Comparison of ENCODE assay signal across 10 cellular contexts in the genomic region with DNA sequence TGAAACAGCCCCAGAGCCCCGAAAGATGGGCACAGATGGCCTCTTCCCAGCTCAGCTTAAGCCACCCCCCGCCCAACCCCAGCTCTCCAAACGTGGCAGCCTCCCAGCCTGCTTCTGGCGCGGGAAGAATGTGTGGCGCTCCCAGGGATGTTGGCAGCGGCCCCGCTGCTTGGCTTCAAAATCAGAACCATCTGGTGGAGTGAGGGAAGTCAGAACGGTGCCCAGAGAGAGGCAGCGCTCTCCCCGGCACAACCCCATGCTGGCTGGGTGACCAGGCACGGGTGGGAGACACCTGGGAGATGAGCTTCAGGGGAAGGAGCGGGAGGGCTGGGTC.
DNase-seq lines count a peak whose midpoint lies in the region; ATAC-seq, FAIRE-seq and TF ChIP-seq lines count a peak whose summit lies in the region.
"Had no signal": no experiment of that assay in that cellular context is flagged by ENCODE, and none has a peak within 500 bp of the region (broad histone marks: within the 10 kb centered on the region; RNA-seq: fewer than 3 reads in every experiment).

No MANE protein-coding gene starts in this region.

- no peak overlapping the region for H3K4me3 ChIP-seq in BE2C (ENCODE audit: low read depth, low read length)
- peak overlapping the region in 1 of 4 donors; percentile 15 for H3K4me3 ChIP-seq in pancreas
- H3K4me3 ChIP-seq in spleen = no peak overlapping the region

- no peaks in the 10 kb centered on the region for H3K4me1 Mint-ChIP-seq in endothelial cell (ENCODE audit: unreplicated experiment)

- no peaks in the 10 kb centered on the region for H3K9me3 Mint-ChIP-seq in endothelial cell (ENCODE audit: unreplicated experiment)

- H3K4me1 ChIP-seq in BE2C (no peaks in the 10 kb centered on the region), pancreas (peaks cover 10 to 15% (median 12%) of the 10 kb centered on the region in 3 donors), spleen (peaks cover 0 to 4% (median 0%) of the 10 kb centered on the region in 6 donors)

- peaks cover 8% of the 10 kb centered on the region for H3K36me3 Mint-ChIP-seq in endothelial cell (ENCODE audit: low read depth, unreplicated experiment)

- intact Hi-C loops in pancreas (cut with DNase I) (no loop called here), spleen (cut with DNase I; ENCODE audit: low total_unique reads) (no loop called here)

- WGBS in pancreas, 2 donors = 23 to 25% methylated on average over 13 of the region's 13 CpGs
- 72 to 85% (median 75%) methylated on average over 13 of the region's 13 CpGs for WGBS in spleen, 5 donors

- TF ChIP-seq CTCF in BE2C (IDR thresholded peaks at IDR 0.05; ENCODE audit: low read depth, low read length) (no peak), RWPE1 (conservative IDR thresholded peaks at IDR 0.05; ENCODE audit: low read depth) (no peak), pancreas (IDR thresholded peaks at IDR 0.05) (no peak), spleen (IDR thresholded peaks at IDR 0.05 in 8 of 11, conservative IDR thresholded peaks at IDR 0.05 in 3 of 11) (no peak), endothelial cell (IDR thresholded peaks at IDR 0.05; ENCODE audit: unreplicated experiment) (no peak)

- H3K27ac Mint-ChIP-seq in endothelial cell (ENCODE audit: unreplicated experiment) = no peak overlapping the region

- H3K27me3 ChIP-seq in BE2C (no peaks in the 10 kb centered on the region), pancreas (no peaks in the 10 kb centered on the region), spleen (replicated peaks in 1 of 7) (no peaks in the 10 kb centered on the region)

- no peak for FAIRE-seq in pancreas (lab: Jason Lieb, UNC)

- peak; percentile 93 to 97 (median 94) for ATAC-seq in pancreas
- ATAC-seq in HG03025 (IDR thresholded peaks at IDR 0.05; ENCODE audit: low FRiP score, unreplicated experiment) = no peak

- POLR2A ChIA-PET in RWPE1 (lab: Yijun Ruan, JAX; ENCODE audit: low non-redundant PET) = interaction anchor here (0.5 kb wide), 1 partner anchor 38 kb away, joined by 3 read pairs; no protein-coding TSS in a partner anchor

- DNase-seq in BE2C (peak; percentile 51), RWPE1 (ENCODE audit: low spot score) (no peak), globus pallidus (ENCODE audit: low spot score) (peak; percentile 84), pancreas (peak; percentile 88 to 97 (median 93)), spleen (no peak), T-helper 1 cell (no peak), endothelial cell (ENCODE audit: low spot score) (no peak)
- DNase-seq: activated gamma-delta T cell, COR-L47 had no signal

- CTCF ChIA-PET in RWPE1 (lab: Yijun Ruan, JAX) = interaction anchor here (1.0 kb wide), 1 partner anchor 142 kb away, joined by 3 read pairs; no protein-coding TSS in a partner anchor

- no peak overlapping the region for H3K4me3 Mint-ChIP-seq in endothelial cell (ENCODE audit: unreplicated experiment)

- peaks cover 5% of the 10 kb centered on the region for H3K27me3 Mint-ChIP-seq in endothelial cell (ENCODE audit: unreplicated experiment)

- H3K27ac ChIP-seq in RWPE1 (peak overlapping the region; percentile 6; the same call in 1 of the 2 replicates), pancreas (peak overlapping the region; percentile 35 to 62 (median 46)), spleen (no peak overlapping the region)

- H3K36me3 ChIP-seq in BE2C (no peaks in the 10 kb centered on the region), pancreas (no peaks in the 10 kb centered on the region), spleen (no peaks in the 10 kb centered on the region)

- TF ChIP-seq POLR2A in spleen (IDR thresholded peaks at IDR 0.05) = no peak

- H3K9me3 ChIP-seq in BE2C (no peaks in the 10 kb centered on the region), pancreas (no peaks in the 10 kb centered on the region), spleen (no peaks in the 10 kb centered on the region)

Comparison
In these comparisons a context has a peak if more than half of its experiments do, and no peak if none do; other contexts are left out.
1. DNase-seq: peak in BE2C (single experiment), globus pallidus (single experiment) and pancreas (6 of 6); none in RWPE1 (single experiment), spleen (single experiment), T-helper 1 cell (0 of 5) and endothelial cell (single experiment).
2. H3K27ac ChIP-seq: peak in RWPE1 (single experiment) and pancreas (4 of 4); none in spleen (0 of 8).